ENCODE assay signal across 12 cellular contexts in genomic region chr9:133122605-133122934, GRCh38. TPM values are rescaled to one million over a fixed set of nuclear protein-coding genes. Genes with fewer than 3 reads are reported as not detected.
DNase-seq lines count a peak whose midpoint lies in the region; ATAC-seq and TF ChIP-seq lines count a peak whose summit lies in the region.
"Had no signal": no experiment of that assay in that cellular context is flagged by ENCODE, and none has a peak within 500 bp of the region (broad histone marks: within the 10 kb centered on the region; RNA-seq: fewer than 3 reads in every experiment).

No MANE protein-coding gene starts in this region.

- TF ChIP-seq POLR2A in suprapubic skin (IDR thresholded peaks at IDR 0.05), result no peak

- peak overlapping the region; percentile 55 for H3K27ac Mint-ChIP-seq in activated CD4-positive, alpha-beta T cell treated with anti-CD3 and anti-CD28 coated beads, Interleukin-2, amount 10 ng/mL, durations not matched to agents 7 days and 5 days
- H3K27ac Mint-ChIP-seq in mesothelial cell of epicardium, result peak overlapping the region; percentile 64

- no peaks in the 10 kb centered on the region for H3K9me3 Mint-ChIP-seq in activated CD4-positive, alpha-beta T cell treated with anti-CD3 and anti-CD28 coated beads, Interleukin-2, amount 10 ng/mL, durations not matched to agents 7 days and 5 days
- H3K9me3 Mint-ChIP-seq in mesothelial cell of epicardium, result no peaks in the 10 kb centered on the region

- H3K4me3 Mint-ChIP-seq in activated CD4-positive, alpha-beta T cell treated with anti-CD3 and anti-CD28 coated beads, Interleukin-2, amount 10 ng/mL, durations not matched to agents 7 days and 5 days, result no peak overlapping the region
- H3K4me3 Mint-ChIP-seq in mesothelial cell of epicardium, result no peak overlapping the region

- H3K9me3 ChIP-seq in ascending aorta (no peaks in the 10 kb centered on the region), suprapubic skin (no peaks in the 10 kb centered on the region)

- ATAC-seq in GM18867 (IDR thresholded peaks at IDR 0.05; ENCODE audit: unreplicated experiment), result no peak
- ATAC-seq in HG02571 (IDR thresholded peaks at IDR 0.05; ENCODE audit: unreplicated experiment), result no peak
- ATAC-seq: Panc1 had no signal

- H3K27me3 Mint-ChIP-seq in activated CD4-positive, alpha-beta T cell treated with anti-CD3 and anti-CD28 coated beads, Interleukin-2, amount 10 ng/mL, durations not matched to agents 7 days and 5 days, result no peaks in the 10 kb centered on the region
- no peaks in the 10 kb centered on the region for H3K27me3 Mint-ChIP-seq in mesothelial cell of epicardium (ENCODE audit: low read depth)

- DNase-seq in activated CD4-positive, alpha-beta T cell treated with anti-CD3 and anti-CD28 coated beads, Interleukin-2, amount 10 ng/mL, durations not matched to agents 7 days and 5 days, result no peak
- no peak for DNase-seq in activated CD4-positive, alpha-beta T cell treated with anti-CD3 and anti-CD28 coated beads for 48 hours
- DNase-seq in ascending aorta (ENCODE audit: low spot score in 2 of 2), result no peak
- no peak for DNase-seq in mesothelial cell of epicardium (ENCODE audit: low spot score in 2 of 2, unreplicated experiment in 2 of 2)
- DNase-seq in suprapubic skin (ENCODE audit: low spot score in 2 of 2), result no peak
- no peak for DNase-seq in HK-2 (ENCODE audit: unreplicated experiment)
- DNase-seq: ACHN; activated naive CD4-positive, alpha-beta T cell treated with anti-CD3 and anti-CD28 coated beads, Interleukin-2, amount 50 U/mL, for 16 hours; NCI-H2171 had no signal

- no peak for TF ChIP-seq EP300 in suprapubic skin (IDR thresholded peaks at IDR 0.05)

- peaks cover 4% of the 10 kb centered on the region for H3K36me3 Mint-ChIP-seq in activated CD4-positive, alpha-beta T cell treated with anti-CD3 and anti-CD28 coated beads, Interleukin-2, amount 10 ng/mL, durations not matched to agents 7 days and 5 days (ENCODE audit: low read depth)
- H3K36me3 Mint-ChIP-seq in mesothelial cell of epicardium, result peaks cover under 1% of the 10 kb centered on the region

- H3K27me3 ChIP-seq in ascending aorta (no peaks in the 10 kb centered on the region), suprapubic skin (no peaks in the 10 kb centered on the region)

- H3K4me3 ChIP-seq in ascending aorta, result no peak overlapping the region
- no peak overlapping the region for H3K4me3 ChIP-seq in suprapubic skin

- WGBS in suprapubic skin, result 64% methylated on average over 4 of the region's 4 CpGs

- H3K4me1 ChIP-seq in ascending aorta (peaks cover 12 to 39% of the 10 kb centered on the region in 2 donors), suprapubic skin (peaks cover 87% of the 10 kb centered on the region)

- TF ChIP-seq CTCF in ascending aorta (IDR thresholded peaks at IDR 0.05) (no peak), mesothelial cell of epicardium (IDR thresholded peaks at IDR 0.05; ENCODE audit: unreplicated experiment) (no peak), suprapubic skin (IDR thresholded peaks at IDR 0.05) (no peak)

- POLR2A ChIA-PET in activated CD4-positive, alpha-beta T cell treated with anti-CD3 and anti-CD28 coated beads, Interleukin-2, amount 10 ng/mL, durations not matched to agents 7 days and 5 days (lab: Charles Lee), result no interaction called here

- H3K27ac ChIP-seq in ascending aorta (peak overlapping the region; percentile 86 to 87), suprapubic skin (peak overlapping the region; percentile 44)

- CTCF ChIA-PET in activated CD4-positive, alpha-beta T cell treated with anti-CD3 and anti-CD28 coated beads, Interleukin-2, amount 10 ng/mL, durations not matched to agents 7 days and 5 days (lab: Charles Lee), result interaction anchor here (0.7 to 1.6 kb wide), 3 partner anchors 11 to 797 kb away, joined by 4 to 10 read pairs (median 8); no protein-coding TSS in a partner anchor

- intact Hi-C loops in ascending aorta (cut with DNase I), result no loop called here

- H3K36me3 ChIP-seq in ascending aorta, result no peaks in the 10 kb centered on the region
- no peaks in the 10 kb centered on the region for H3K36me3 ChIP-seq in suprapubic skin

- H3K4me1 Mint-ChIP-seq in activated CD4-positive, alpha-beta T cell treated with anti-CD3 and anti-CD28 coated beads, Interleukin-2, amount 10 ng/mL, durations not matched to agents 7 days and 5 days, result peaks cover 69% of the 10 kb centered on the region
- peaks cover 50% of the 10 kb centered on the region for H3K4me1 Mint-ChIP-seq in mesothelial cell of epicardium

RNA-seq across cellular contexts. Expression of gene RALGDS, which starts 1.5 kb away (rescaled TPM):
- 10 to 100 TPM; 79.1 to 92.3 TPM for total RNA-seq in activated CD4-positive, alpha-beta T cell treated with anti-CD3 and anti-CD28 coated beads, Interleukin-2, amount 10 ng/mL, durations not matched to agents 7 days and 5 days
- total RNA-seq in ascending aorta (53.9 TPM), mesothelial cell of epicardium (78.9 to 83.5 TPM (median 82.9 TPM) in 3 replicates), suprapubic skin (100 to 1,000 TPM; 173 to 244 (median 212) TPM)

RNA-seq across cellular contexts. Expression of gene GBGT1, which starts 41.1 kb away (rescaled TPM):
- 1 to 10 TPM; 2.4 to 2.7 TPM for total RNA-seq in activated CD4-positive, alpha-beta T cell treated with anti-CD3 and anti-CD28 coated beads, Interleukin-2, amount 10 ng/mL, durations not matched to agents 7 days and 5 days
- total RNA-seq in ascending aorta, result 13.4 TPM
- total RNA-seq in mesothelial cell of epicardium, result 29.1 to 32.8 TPM (median 31.8 TPM) in 3 replicates
- 10 to 100 TPM in 1 of 4 donors, 1 to 10 TPM in 3; 2.6 to 14.6 (median 5.8) TPM for total RNA-seq in suprapubic skin
